In the genomic region with DNA sequence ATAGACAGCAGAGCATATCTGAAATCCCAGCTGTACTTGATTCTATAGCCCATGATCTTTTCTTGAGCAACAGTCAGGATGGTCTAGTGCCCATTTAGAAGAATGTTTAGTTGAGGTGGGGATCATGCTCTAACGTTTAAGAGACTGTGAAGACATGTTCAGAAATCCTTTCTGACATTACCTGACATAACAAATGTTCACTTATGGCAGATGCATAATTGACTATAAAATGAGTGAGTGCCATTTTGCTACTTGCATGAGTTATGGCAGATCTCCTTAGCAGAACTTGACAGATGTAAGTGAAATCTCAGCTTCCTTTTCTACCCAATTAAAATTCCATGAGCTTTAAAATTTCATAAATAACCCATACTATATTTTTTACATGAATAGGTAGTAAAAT, we compare ENCODE assay signal across 28 cellular contexts.
"Had no signal": no experiment of that assay in that cellular context is flagged by ENCODE, and none has a peak within 500 bp of the region (broad histone marks: within the 10 kb centered on the region; RNA-seq: fewer than 3 reads in every experiment).

No MANE protein-coding gene starts in this region.

- H3K27ac ChIP-seq: colonic mucosa, coronary artery, dorsolateral prefrontal cortex, epithelial cell of prostate, esophagus muscularis mucosa, esophagus squamous epithelium, foreskin keratinocyte, gastrocnemius medialis, gastroesophageal sphincter, heart left ventricle, heart right ventricle, hepatocyte had no signal

- DNase-seq: colonic mucosa; cortex of kidney; dermis blood vessel endothelial cell; dorsolateral prefrontal cortex; effector CD4-positive, alpha-beta T cell; effector CD8-positive, alpha-beta T cell; effector memory CD4-positive, alpha-beta T cell; effector memory CD8-positive, alpha-beta T cell; endodermal cell; erythroblast; esophagus squamous epithelium; foreskin fibroblast; foreskin keratinocyte; foreskin melanocyte; gastrocnemius medialis; glutamatergic neuron; head of caudate nucleus; heart left ventricle; heart right ventricle had no signal

- H3K27me3 ChIP-seq: colonic mucosa, dorsolateral prefrontal cortex, esophagus muscularis mucosa, esophagus squamous epithelium, foreskin keratinocyte, gastrocnemius medialis, gastroesophageal sphincter, heart left ventricle, heart right ventricle, hepatocyte had no signal

- FAIRE-seq: endometrium, endothelial cell of umbilical vein, frontal cortex had no signal

- H3K4me3 ChIP-seq: colonic mucosa, coronary artery, dorsolateral prefrontal cortex, esophagus muscularis mucosa, esophagus squamous epithelium, gastrocnemius medialis, gastroesophageal sphincter, heart left ventricle, heart right ventricle, hepatocyte had no signal

- ATAC-seq: effector memory CD8-positive, alpha-beta T cell; esophagus mucosa; foreskin keratinocyte; gastrocnemius medialis; gastroesophageal sphincter; heart left ventricle; heart right ventricle had no signal

- H2AFZ ChIP-seq: hepatocyte had no signal

- H3K79me2 ChIP-seq: hepatocyte had no signal

- H3K9me3 ChIP-seq: colonic mucosa, esophagus squamous epithelium, gastrocnemius medialis, heart left ventricle had no signal

- H3K4me1 ChIP-seq: colonic mucosa, esophagus muscularis mucosa, esophagus squamous epithelium, foreskin keratinocyte, gastrocnemius medialis, gastroesophageal sphincter, heart right ventricle had no signal

- H3K4me2 ChIP-seq: hepatocyte had no signal

- H3K36me3 ChIP-seq: colonic mucosa, esophagus muscularis mucosa, esophagus squamous epithelium, gastrocnemius medialis, gastroesophageal sphincter, heart left ventricle, heart right ventricle had no signal
